In the genomic region with DNA sequence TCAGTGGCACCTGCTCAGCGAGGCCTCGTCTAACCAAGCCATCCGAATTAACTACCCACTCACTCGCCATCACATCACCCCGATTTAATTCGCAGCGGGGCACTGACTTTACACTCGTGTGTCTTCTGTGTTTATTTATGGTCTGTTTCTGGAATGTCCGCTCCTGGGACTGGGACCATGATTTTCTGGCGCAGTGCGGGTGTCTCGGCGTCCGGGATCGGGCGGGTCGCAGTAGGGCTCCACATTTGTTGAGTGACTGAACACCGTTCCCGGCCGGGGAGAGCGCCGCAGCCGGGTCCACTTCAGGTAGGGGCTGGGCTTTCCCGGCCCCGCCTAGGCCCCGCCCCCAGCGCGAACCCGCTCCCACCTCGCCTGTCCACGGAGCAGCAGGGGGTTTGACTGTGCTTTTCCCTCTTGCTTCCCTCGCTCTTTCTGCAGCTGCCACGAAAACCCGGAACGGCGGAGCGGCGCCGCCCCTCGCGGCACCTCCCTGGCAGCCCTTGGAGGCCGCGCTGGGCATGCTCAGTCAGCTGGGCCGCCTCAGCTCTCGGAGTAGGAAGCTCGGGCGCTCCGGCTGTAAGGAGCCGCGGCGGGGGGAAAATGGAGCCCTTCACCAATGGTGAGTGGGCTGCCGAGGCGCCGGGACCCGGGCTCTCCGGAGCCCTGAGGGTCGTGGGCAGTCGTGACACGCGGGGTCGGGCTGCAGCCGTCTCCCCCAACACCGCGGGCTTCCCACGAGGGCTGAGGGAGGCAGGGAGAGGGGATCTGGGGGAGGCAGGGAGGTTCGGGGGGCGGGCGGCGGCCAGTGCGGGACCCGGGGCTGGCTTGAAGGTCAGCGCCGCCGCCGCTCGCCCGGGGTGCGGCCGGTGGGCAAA, we compare ENCODE assay signal across 1 cellular context.
TF ChIP-seq lines count a peak whose summit lies in the region.

A gene (plus strand): TSS at position 525 of the 875 bp plus-strand sequence. CDS start 76 bp downstream, at position 601.

TF ChIP-seq in HepG2, 621 proteins besides CTCF, POLR2A, EP300 and RAD21 (continued from another document and continues in another):
- TF ChIP-seq, protein P1, sequence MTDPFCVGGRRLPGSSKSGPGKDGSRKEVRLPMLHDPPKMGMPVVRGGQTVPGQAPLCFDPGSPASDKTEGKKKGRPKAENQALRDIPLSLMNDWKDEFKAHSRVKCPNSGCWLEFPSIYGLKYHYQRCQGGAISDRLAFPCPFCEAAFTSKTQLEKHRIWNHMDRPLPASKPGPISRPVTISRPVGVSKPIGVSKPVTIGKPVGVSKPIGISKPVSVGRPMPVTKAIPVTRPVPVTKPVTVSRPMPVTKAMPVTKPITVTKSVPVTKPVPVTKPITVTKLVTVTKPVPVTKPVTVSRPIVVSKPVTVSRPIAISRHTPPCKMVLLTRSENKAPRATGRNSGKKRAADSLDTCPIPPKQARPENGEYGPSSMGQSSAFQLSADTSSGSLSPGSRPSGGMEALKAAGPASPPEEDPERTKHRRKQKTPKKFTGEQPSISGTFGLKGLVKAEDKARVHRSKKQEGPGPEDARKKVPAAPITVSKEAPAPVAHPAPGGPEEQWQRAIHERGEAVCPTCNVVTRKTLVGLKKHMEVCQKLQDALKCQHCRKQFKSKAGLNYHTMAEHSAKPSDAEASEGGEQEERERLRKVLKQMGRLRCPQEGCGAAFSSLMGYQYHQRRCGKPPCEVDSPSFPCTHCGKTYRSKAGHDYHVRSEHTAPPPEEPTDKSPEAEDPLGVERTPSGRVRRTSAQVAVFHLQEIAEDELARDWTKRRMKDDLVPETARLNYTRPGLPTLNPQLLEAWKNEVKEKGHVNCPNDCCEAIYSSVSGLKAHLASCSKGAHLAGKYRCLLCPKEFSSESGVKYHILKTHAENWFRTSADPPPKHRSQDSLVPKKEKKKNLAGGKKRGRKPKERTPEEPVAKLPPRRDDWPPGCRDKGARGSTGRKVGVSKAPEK (CRISPR knock-in tag; IDR thresholded peaks at IDR 0.05; ENCODE audit: borderline replicate concordance) = no peak
- no peak for TF ChIP-seq NFIC (IDR thresholded peaks at IDR 0.05; ENCODE audit: low read length)
- TF ChIP-seq FOSL2 (CRISPR knock-in tag; IDR thresholded peaks at IDR 0.05) = peak; percentile 62
- peak; percentile 77; the same call in 1 of the 2 replicates for TF ChIP-seq ZNF335 (CRISPR knock-in tag; IDR thresholded peaks at IDR 0.05)
- TF ChIP-seq, protein P2, sequence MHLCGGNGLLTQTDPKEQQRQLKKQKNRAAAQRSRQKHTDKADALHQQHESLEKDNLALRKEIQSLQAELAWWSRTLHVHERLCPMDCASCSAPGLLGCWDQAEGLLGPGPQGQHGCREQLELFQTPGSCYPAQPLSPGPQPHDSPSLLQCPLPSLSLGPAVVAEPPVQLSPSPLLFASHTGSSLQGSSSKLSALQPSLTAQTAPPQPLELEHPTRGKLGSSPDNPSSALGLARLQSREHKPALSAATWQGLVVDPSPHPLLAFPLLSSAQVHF (CRISPR knock-in tag; IDR thresholded peaks at IDR 0.05) = no peak
- peak; percentile 56; the same call in 1 of the 2 replicates for TF ChIP-seq MED13 (CRISPR knock-in tag; IDR thresholded peaks at IDR 0.05)
- TF ChIP-seq ATRX (CRISPR knock-in tag; IDR thresholded peaks at IDR 0.05; ENCODE audit: borderline replicate concordance) = no peak
- TF ChIP-seq ZBTB42 (CRISPR knock-in tag; IDR thresholded peaks at IDR 0.05) = no peak
- peak; percentile 95 for TF ChIP-seq KMT2A (CRISPR knock-in tag; IDR thresholded peaks at IDR 0.05)
- TF ChIP-seq SMARCC2 (IDR thresholded peaks at IDR 0.05) = no peak
- TF ChIP-seq NFRKB (IDR thresholded peaks at IDR 0.05) = no peak
- no peak for TF ChIP-seq ZNF180 (CRISPR knock-in tag; IDR thresholded peaks at IDR 0.05; ENCODE audit: borderline replicate concordance, low read depth)
- TF ChIP-seq, protein P3, sequence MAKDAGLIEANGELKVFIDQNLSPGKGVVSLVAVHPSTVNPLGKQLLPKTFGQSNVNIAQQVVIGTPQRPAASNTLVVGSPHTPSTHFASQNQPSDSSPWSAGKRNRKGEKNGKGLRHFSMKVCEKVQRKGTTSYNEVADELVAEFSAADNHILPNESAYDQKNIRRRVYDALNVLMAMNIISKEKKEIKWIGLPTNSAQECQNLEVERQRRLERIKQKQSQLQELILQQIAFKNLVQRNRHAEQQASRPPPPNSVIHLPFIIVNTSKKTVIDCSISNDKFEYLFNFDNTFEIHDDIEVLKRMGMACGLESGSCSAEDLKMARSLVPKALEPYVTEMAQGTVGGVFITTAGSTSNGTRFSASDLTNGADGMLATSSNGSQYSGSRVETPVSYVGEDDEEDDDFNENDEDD (CRISPR knock-in tag; IDR thresholded peaks at IDR 0.05; ENCODE audit: borderline replicate concordance) = peak; percentile 87; the same call in 1 of the 2 replicates
- peak; percentile 73; the same call in 1 of the 2 replicates for TF ChIP-seq DNMT3B (CRISPR knock-in tag; conservative IDR thresholded peaks at IDR 0.05)
- TF ChIP-seq, protein P4, sequence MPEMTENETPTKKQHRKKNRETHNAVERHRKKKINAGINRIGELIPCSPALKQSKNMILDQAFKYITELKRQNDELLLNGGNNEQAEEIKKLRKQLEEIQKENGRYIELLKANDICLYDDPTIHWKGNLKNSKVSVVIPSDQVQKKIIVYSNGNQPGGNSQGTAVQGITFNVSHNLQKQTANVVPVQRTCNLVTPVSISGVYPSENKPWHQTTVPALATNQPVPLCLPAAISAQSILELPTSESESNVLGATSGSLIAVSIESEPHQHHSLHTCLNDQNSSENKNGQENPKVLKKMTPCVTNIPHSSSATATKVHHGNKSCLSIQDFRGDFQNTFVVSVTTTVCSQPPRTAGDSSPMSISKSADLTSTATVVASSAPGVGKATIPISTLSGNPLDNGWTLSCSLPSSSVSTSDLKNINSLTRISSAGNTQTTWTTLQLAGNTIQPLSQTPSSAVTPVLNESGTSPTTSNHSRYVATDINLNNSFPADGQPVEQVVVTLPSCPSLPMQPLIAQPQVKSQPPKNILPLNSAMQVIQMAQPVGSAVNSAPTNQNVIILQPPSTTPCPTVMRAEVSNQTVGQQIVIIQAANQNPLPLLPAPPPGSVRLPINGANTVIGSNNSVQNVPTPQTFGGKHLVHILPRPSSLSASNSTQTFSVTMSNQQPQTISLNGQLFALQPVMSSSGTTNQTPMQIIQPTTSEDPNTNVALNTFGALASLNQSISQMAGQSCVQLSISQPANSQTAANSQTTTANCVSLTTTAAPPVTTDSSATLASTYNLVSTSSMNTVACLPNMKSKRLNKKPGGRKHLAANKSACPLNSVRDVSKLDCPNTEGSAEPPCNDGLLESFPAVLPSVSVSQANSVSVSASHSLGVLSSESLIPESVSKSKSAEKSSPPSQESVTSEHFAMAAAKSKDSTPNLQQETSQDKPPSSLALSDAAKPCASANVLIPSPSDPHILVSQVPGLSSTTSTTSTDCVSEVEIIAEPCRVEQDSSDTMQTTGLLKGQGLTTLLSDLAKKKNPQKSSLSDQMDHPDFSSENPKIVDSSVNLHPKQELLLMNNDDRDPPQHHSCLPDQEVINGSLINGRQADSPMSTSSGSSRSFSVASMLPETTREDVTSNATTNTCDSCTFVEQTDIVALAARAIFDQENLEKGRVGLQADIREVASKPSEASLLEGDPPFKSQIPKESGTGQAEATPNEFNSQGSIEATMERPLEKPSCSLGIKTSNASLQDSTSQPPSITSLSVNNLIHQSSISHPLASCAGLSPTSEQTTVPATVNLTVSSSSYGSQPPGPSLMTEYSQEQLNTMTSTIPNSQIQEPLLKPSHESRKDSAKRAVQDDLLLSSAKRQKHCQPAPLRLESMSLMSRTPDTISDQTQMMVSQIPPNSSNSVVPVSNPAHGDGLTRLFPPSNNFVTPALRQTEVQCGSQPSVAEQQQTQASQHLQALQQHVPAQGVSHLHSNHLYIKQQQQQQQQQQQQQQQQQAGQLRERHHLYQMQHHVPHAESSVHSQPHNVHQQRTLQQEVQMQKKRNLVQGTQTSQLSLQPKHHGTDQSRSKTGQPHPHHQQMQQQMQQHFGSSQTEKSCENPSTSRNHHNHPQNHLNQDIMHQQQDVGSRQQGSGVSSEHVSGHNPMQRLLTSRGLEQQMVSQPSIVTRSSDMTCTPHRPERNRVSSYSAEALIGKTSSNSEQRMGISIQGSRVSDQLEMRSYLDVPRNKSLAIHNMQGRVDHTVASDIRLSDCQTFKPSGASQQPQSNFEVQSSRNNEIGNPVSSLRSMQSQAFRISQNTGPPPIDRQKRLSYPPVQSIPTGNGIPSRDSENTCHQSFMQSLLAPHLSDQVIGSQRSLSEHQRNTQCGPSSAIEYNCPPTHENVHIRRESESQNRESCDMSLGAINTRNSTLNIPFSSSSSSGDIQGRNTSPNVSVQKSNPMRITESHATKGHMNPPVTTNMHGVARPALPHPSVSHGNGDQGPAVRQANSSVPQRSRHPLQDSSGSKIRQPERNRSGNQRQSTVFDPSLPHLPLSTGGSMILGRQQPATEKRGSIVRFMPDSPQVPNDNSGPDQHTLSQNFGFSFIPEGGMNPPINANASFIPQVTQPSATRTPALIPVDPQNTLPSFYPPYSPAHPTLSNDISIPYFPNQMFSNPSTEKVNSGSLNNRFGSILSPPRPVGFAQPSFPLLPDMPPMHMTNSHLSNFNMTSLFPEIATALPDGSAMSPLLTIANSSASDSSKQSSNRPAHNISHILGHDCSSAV (CRISPR knock-in tag; IDR thresholded peaks at IDR 0.05; ENCODE audit: borderline replicate concordance) = 0 out of 2 replicates have a peak, but pooled peaks have one; percentile 56
- no peak for TF ChIP-seq ZNF75D (CRISPR knock-in tag; IDR thresholded peaks at IDR 0.05; ENCODE audit: borderline replicate concordance)
- TF ChIP-seq YY1 (IDR thresholded peaks at IDR 0.05; ENCODE audit: insufficient read depth, insufficient replicate concordance, low read depth, low read length) = peak; percentile 86
- TF ChIP-seq, protein P5, sequence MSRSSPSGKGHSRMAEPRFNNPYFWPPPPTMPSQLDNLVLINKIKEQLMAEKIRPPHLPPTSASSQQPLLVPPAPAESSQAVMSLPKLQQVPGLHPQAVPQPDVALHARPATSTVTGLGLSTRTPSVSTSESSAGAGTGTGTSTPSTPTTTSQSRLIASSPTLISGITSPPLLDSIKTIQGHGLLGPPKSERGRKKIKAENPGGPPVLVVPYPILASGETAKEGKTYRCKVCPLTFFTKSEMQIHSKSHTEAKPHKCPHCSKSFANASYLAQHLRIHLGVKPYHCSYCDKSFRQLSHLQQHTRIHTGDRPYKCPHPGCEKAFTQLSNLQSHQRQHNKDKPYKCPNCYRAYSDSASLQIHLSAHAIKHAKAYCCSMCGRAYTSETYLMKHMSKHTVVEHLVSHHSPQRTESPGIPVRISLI (CRISPR knock-in tag; IDR thresholded peaks at IDR 0.05; ENCODE audit: borderline replicate concordance) = no peak
- TF ChIP-seq, protein P6, sequence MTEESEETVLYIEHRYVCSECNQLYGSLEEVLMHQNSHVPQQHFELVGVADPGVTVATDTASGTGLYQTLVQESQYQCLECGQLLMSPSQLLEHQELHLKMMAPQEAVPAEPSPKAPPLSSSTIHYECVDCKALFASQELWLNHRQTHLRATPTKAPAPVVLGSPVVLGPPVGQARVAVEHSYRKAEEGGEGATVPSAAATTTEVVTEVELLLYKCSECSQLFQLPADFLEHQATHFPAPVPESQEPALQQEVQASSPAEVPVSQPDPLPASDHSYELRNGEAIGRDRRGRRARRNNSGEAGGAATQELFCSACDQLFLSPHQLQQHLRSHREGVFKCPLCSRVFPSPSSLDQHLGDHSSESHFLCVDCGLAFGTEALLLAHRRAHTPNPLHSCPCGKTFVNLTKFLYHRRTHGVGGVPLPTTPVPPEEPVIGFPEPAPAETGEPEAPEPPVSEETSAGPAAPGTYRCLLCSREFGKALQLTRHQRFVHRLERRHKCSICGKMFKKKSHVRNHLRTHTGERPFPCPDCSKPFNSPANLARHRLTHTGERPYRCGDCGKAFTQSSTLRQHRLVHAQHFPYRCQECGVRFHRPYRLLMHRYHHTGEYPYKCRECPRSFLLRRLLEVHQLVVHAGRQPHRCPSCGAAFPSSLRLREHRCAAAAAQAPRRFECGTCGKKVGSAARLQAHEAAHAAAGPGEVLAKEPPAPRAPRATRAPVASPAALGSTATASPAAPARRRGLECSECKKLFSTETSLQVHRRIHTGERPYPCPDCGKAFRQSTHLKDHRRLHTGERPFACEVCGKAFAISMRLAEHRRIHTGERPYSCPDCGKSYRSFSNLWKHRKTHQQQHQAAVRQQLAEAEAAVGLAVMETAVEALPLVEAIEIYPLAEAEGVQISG (CRISPR knock-in tag; IDR thresholded peaks at IDR 0.05) = peak; percentile 84
- TF ChIP-seq ZNF496 (CRISPR knock-in tag; IDR thresholded peaks at IDR 0.05; ENCODE audit: insufficient replicate concordance) = no peak
- TF ChIP-seq, protein P7, sequence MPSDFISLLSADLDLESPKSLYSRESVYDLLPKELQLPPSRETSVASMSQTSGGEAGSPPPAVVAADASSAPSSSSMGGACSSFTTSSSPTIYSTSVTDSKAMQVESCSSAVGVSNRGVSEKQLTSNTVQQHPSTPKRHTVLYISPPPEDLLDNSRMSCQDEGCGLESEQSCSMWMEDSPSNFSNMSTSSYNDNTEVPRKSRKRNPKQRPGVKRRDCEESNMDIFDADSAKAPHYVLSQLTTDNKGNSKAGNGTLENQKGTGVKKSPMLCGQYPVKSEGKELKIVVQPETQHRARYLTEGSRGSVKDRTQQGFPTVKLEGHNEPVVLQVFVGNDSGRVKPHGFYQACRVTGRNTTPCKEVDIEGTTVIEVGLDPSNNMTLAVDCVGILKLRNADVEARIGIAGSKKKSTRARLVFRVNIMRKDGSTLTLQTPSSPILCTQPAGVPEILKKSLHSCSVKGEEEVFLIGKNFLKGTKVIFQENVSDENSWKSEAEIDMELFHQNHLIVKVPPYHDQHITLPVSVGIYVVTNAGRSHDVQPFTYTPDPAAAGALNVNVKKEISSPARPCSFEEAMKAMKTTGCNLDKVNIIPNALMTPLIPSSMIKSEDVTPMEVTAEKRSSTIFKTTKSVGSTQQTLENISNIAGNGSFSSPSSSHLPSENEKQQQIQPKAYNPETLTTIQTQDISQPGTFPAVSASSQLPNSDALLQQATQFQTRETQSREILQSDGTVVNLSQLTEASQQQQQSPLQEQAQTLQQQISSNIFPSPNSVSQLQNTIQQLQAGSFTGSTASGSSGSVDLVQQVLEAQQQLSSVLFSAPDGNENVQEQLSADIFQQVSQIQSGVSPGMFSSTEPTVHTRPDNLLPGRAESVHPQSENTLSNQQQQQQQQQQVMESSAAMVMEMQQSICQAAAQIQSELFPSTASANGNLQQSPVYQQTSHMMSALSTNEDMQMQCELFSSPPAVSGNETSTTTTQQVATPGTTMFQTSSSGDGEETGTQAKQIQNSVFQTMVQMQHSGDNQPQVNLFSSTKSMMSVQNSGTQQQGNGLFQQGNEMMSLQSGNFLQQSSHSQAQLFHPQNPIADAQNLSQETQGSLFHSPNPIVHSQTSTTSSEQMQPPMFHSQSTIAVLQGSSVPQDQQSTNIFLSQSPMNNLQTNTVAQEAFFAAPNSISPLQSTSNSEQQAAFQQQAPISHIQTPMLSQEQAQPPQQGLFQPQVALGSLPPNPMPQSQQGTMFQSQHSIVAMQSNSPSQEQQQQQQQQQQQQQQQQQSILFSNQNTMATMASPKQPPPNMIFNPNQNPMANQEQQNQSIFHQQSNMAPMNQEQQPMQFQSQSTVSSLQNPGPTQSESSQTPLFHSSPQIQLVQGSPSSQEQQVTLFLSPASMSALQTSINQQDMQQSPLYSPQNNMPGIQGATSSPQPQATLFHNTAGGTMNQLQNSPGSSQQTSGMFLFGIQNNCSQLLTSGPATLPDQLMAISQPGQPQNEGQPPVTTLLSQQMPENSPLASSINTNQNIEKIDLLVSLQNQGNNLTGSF (CRISPR knock-in tag; IDR thresholded peaks at IDR 0.05) = no peak
- TF ChIP-seq, protein P8, sequence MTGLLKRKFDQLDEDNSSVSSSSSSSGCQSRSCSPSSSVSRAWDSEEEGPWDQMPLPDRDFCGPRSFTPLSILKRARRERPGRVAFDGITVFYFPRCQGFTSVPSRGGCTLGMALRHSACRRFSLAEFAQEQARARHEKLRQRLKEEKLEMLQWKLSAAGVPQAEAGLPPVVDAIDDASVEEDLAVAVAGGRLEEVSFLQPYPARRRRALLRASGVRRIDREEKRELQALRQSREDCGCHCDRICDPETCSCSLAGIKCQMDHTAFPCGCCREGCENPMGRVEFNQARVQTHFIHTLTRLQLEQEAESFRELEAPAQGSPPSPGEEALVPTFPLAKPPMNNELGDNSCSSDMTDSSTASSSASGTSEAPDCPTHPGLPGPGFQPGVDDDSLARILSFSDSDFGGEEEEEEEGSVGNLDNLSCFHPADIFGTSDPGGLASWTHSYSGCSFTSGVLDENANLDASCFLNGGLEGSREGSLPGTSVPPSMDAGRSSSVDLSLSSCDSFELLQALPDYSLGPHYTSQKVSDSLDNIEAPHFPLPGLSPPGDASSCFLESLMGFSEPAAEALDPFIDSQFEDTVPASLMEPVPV (CRISPR knock-in tag; IDR thresholded peaks at IDR 0.05) = peak; percentile 92; the same call in 1 of the 2 replicates
